11 cellular contexts compared by ENCODE assay signal in the genomic region with DNA sequence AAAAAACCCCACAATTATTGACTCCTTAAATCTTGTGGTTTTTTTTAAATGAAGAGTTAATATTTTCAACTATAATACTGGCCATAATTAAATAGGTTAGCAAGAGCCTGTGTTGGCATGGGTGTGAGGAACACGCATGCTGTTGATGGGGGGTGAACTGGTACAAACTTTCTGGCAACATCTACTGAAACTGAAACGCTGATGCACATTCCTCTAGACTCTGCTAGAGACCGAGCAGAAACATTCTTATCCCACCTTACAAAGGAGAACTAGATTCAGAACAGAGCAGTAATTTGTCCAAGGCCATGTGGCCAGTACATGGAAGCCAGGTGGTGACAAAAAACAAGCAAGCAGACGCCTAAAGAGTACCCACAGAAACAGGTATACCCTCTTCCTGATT. TPM values are rescaled to one million over a fixed set of nuclear protein-coding genes. Genes with fewer than 3 reads are reported as not detected.
DNase-seq lines count a peak whose midpoint lies in the region; ATAC-seq and TF ChIP-seq lines count a peak whose summit lies in the region.
"Had no signal": no experiment of that assay in that cellular context is flagged by ENCODE, and none has a peak within 500 bp of the region (broad histone marks: within the 10 kb centered on the region; RNA-seq: fewer than 3 reads in every experiment).

No MANE protein-coding gene starts in this region.

- no peak overlapping the region for H2BK5ac ChIP-seq in trophoblast cell (ENCODE audit: low read depth, low read length, poor library complexity)

- no peak overlapping the region for H2AK5ac ChIP-seq in trophoblast cell (ENCODE audit: low read length)

- H3K9me3 ChIP-seq in PC-9 (ENCODE audit: insufficient read depth, low read depth) (no peaks in the 10 kb centered on the region), trophoblast cell (ENCODE audit: insufficient read depth, low read depth, low read length) (no peaks in the 10 kb centered on the region), SJCRH30 (replicated peaks) (no peaks in the 10 kb centered on the region)

- peaks cover 66% of the 10 kb centered on the region for H3K79me2 ChIP-seq in PC-9 (ENCODE audit: low read depth)
- peaks cover 51% of the 10 kb centered on the region for H3K79me2 ChIP-seq in trophoblast cell (ENCODE audit: control insufficient read depth, insufficient read depth, low read length, poor library complexity)

- peaks cover 14% of the 10 kb centered on the region for H3K79me1 ChIP-seq in trophoblast cell (ENCODE audit: low read length)

- H2AFZ ChIP-seq in PC-9 (no peak overlapping the region), trophoblast cell (ENCODE audit: insufficient read depth, low read length, poor library complexity) (no peak overlapping the region)

- H3K4me3 Mint-ChIP-seq in T-helper 2 cell treated with Interferon-gamma antibody and Interleukin-4, amounts not matched to agents 5 μg/mL and 100 μg/mL, for 36 hours = peak overlapping the region; percentile 97
- peak overlapping the region; percentile 96 for H3K4me3 Mint-ChIP-seq in endothelial cell (ENCODE audit: unreplicated experiment)

- no peak for TF ChIP-seq CTCF in PC-9 (conservative IDR thresholded peaks at IDR 0.05)
- no peak for TF ChIP-seq CTCF in endothelial cell (IDR thresholded peaks at IDR 0.05; ENCODE audit: unreplicated experiment)

- no peak overlapping the region for H3K18ac ChIP-seq in trophoblast cell (ENCODE audit: low read length)

- H3K4me3 ChIP-seq in PC-9 (no peak overlapping the region; the same call in 1 of the 2 replicates), trophoblast cell (ENCODE audit: low read depth, low read length) (no peak overlapping the region), SJCRH30 (no peak overlapping the region)

- no peak overlapping the region for H4K8ac ChIP-seq in trophoblast cell (ENCODE audit: low read depth, low read length)

- no peak overlapping the region for H3K27ac ChIP-seq in PC-9
- no peak overlapping the region for H3K27ac ChIP-seq in trophoblast cell (ENCODE audit: low read depth, low read length)
- no peak overlapping the region for H3K27ac ChIP-seq in SJCRH30

- no peaks in the 10 kb centered on the region for H3K9me2 ChIP-seq in PC-9 (ENCODE audit: insufficient read depth)

- peak overlapping the region; percentile 91 for H3K4ac ChIP-seq in trophoblast cell (ENCODE audit: low read depth, low read length)

- H4K20me1 ChIP-seq in PC-9 (ENCODE audit: insufficient read depth) = peaks cover 18% of the 10 kb centered on the region

- no peak overlapping the region for H3K14ac ChIP-seq in trophoblast cell (ENCODE audit: low read length)

- no peak overlapping the region for H4K12ac ChIP-seq in trophoblast cell (ENCODE audit: low read depth, low read length)

- intact Hi-C loops in PC-9 (cut with micrococcal nuclease; ENCODE audit: unreplicated experiment) = loop anchor here (10.0 kb wide), 2 partner anchors 333 to 437 kb away; a partner anchor contains a TSS

- no peak overlapping the region for H3K27ac Mint-ChIP-seq in T-helper 2 cell treated with Interferon-gamma antibody and Interleukin-4, amounts not matched to agents 5 μg/mL and 100 μg/mL, for 36 hours
- H3K27ac Mint-ChIP-seq in endothelial cell (ENCODE audit: unreplicated experiment) = peak overlapping the region; percentile 83

- DNase-seq in T-helper 2 cell treated with Interferon-gamma antibody and Interleukin-4, amounts not matched to agents 5 μg/mL and 100 μg/mL, for 36 hours (ENCODE audit: low spot score) = no peak
- DNase-seq in T-helper 2 cell (no peak), PC-9 (no peak), endothelial cell (ENCODE audit: low spot score) (no peak), trophoblast cell (no peak), SJCRH30 (no peak), OCI-M1 (lab: John Stamatoyannopoulos, UW) (no peak)
- DNase-seq: cerebellar nuclear complex; MV-4-11; stimulated activated CD8-positive, alpha-beta memory T cell treated with anti-CD3 and anti-CD28 coated beads, Interleukin-4, amount 100 ng/mL, for 48 hours had no signal

- no peaks in the 10 kb centered on the region for H3K36me3 Mint-ChIP-seq in T-helper 2 cell treated with Interferon-gamma antibody and Interleukin-4, amounts not matched to agents 5 μg/mL and 100 μg/mL, for 36 hours (ENCODE audit: low read depth)
- peaks cover 13% of the 10 kb centered on the region for H3K36me3 Mint-ChIP-seq in endothelial cell (ENCODE audit: low read depth, unreplicated experiment)

- BruUV-seq in PC-9 (replicated peaks; lab: Mats Ljungman, UMichigan) = no TSS peak

- CTCF ChIA-PET in PC-9 (lab: Charles Lee) = no interaction called here

- peaks cover 16% of the 10 kb centered on the region for H3K4me1 ChIP-seq in PC-9 (replicated peaks; ENCODE audit: insufficient read depth)
- H3K4me1 ChIP-seq in trophoblast cell (ENCODE audit: control insufficient read depth in 1 of 2, insufficient read depth in 2 of 2, low read length in 2 of 2) = peaks cover 13 to 25% of the 10 kb centered on the region in 2 experiments
- H3K4me1 ChIP-seq in SJCRH30 = peaks cover 4% of the 10 kb centered on the region; the same call in 1 of the 2 replicates

- peaks cover 39% of the 10 kb centered on the region for H3K4me1 Mint-ChIP-seq in T-helper 2 cell treated with Interferon-gamma antibody and Interleukin-4, amounts not matched to agents 5 μg/mL and 100 μg/mL, for 36 hours (ENCODE audit: low read depth)
- H3K4me1 Mint-ChIP-seq in endothelial cell (ENCODE audit: unreplicated experiment) = peaks cover 43% of the 10 kb centered on the region

- no peak for ATAC-seq in GM18498 (IDR thresholded peaks at IDR 0.05; ENCODE audit: unreplicated experiment)

- no peak overlapping the region for H4K91ac ChIP-seq in trophoblast cell (ENCODE audit: low read depth, low read length)

- WGBS in trophoblast cell (ENCODE audit: extremely low coverage, insufficient coverage, insufficient read length) = no CpG with 5 or more reads among the region's 4 CpGs

- no peak overlapping the region for H2BK120ac ChIP-seq in trophoblast cell (ENCODE audit: insufficient read depth, low read length, poor library complexity)

- H3K27me3 Mint-ChIP-seq in T-helper 2 cell treated with Interferon-gamma antibody and Interleukin-4, amounts not matched to agents 5 μg/mL and 100 μg/mL, for 36 hours (ENCODE audit: low read depth) = no peaks in the 10 kb centered on the region
- H3K27me3 Mint-ChIP-seq in endothelial cell (ENCODE audit: unreplicated experiment) = peaks cover 21% of the 10 kb centered on the region

- no peak overlapping the region for H3K9ac ChIP-seq in trophoblast cell (ENCODE audit: low read length)

- H3K9me3 Mint-ChIP-seq in T-helper 2 cell treated with Interferon-gamma antibody and Interleukin-4, amounts not matched to agents 5 μg/mL and 100 μg/mL, for 36 hours = no peaks in the 10 kb centered on the region
- no peaks in the 10 kb centered on the region for H3K9me3 Mint-ChIP-seq in endothelial cell (ENCODE audit: unreplicated experiment)

- H3K23ac ChIP-seq in trophoblast cell (ENCODE audit: low read length) = no peak overlapping the region

- H3F3A ChIP-seq in PC-9 (ENCODE audit: insufficient read depth, low read depth) = peaks cover 7% of the 10 kb centered on the region; the same call in 1 of the 2 replicates

- no peaks in the 10 kb centered on the region for H3K27me3 ChIP-seq in PC-9 (ENCODE audit: insufficient read depth, low read depth)
- H3K27me3 ChIP-seq in trophoblast cell (ENCODE audit: insufficient read depth, low read length) = no peaks in the 10 kb centered on the region
- H3K27me3 ChIP-seq in SJCRH30 = no peaks in the 10 kb centered on the region

- H3K4me2 ChIP-seq in PC-9 (peak overlapping the region; percentile 94), trophoblast cell (ENCODE audit: low read length) (no peak overlapping the region)

- H2BK12ac ChIP-seq in trophoblast cell (ENCODE audit: low read length) = no peak overlapping the region

- H3K36me3 ChIP-seq in PC-9 (ENCODE audit: low read depth) = no peaks in the 10 kb centered on the region
- no peaks in the 10 kb centered on the region for H3K36me3 ChIP-seq in trophoblast cell (ENCODE audit: control insufficient read depth in 1 of 2, insufficient read depth in 2 of 2, low read length in 2 of 2)
- no peaks in the 10 kb centered on the region for H3K36me3 ChIP-seq in SJCRH30

- POLR2A ChIA-PET in PC-9 (lab: Charles Lee; ENCODE audit: unreplicated experiment) = no interaction called here

RNA-seq across cellular contexts. Expression of a gene that starts 2.4 kb away (rescaled TPM):
- total RNA-seq in PC-9 (2021) (40.0 and 40.6 TPM in 2 replicates), endothelial cell (ENCODE audit: unreplicated experiment) (31.8 TPM)
- polyA plus RNA-seq in trophoblast cell (2013) = 25.7 and 26.4 TPM in 2 replicates
- total RNA-seq in SJCRH30 (2014; rRNA removed; shearing (Covaris generic)) = 64.6 and 65.1 TPM in 2 replicates
